ENCODE assay signal across 34 cellular contexts in genomic region chr5:97931829-97932228, GRCh38.
"Had no signal": no experiment of that assay in that cellular context is flagged by ENCODE, and none has a peak within 500 bp of the region (broad histone marks: within the 10 kb centered on the region; RNA-seq: fewer than 3 reads in every experiment).

No MANE protein-coding gene starts in this region.

- H3K9ac ChIP-seq: KMS-11 had no signal

- H3K4me3 ChIP-seq: MG63 had no signal

- DNase-seq: Karpas-422, Kasumi-1, MG63, MM.1S, MV-4-11, NCI-H1048, NCI-H1092, NCI-H1092 treated with DMSO at 0.1 percent for 48 hours, NCI-H1105, NCI-H1105 treated with DMSO at 0.1 percent for 48 hours, NCI-H1417, NCI-H1417 treated with DMSO at 0.1 percent for 48 hours, NCI-H1436, NCI-H1436 treated with DMSO at 0.1 percent for 48 hours, NCI-H146, NCI-H1694, NCI-H1694 treated with DMSO at 0.1 percent for 48 hours, NCI-H187, NCI-H187 treated with DMSO at 0.1 percent for 48 hours, NCI-H1930, NCI-H2029, NCI-H2029 treated with DMSO at 0.1 percent for 48 hours, NCI-H2081, NCI-H2081 treated with DMSO at 0.1 percent for 48 hours, NCI-H2107, NCI-H2171, NCI-H2171 treated with DMSO at 0.1 percent for 48 hours, NCI-H2227 treated with DMSO at 0.1 percent for 48 hours, NCI-H226, NCI-H345, NCI-H446, NCI-H446 treated with DMSO at 0.1 percent for 48 hours, NCI-H510A had no signal

- H3K27me3 ChIP-seq: MG63 had no signal

- H3K27ac ChIP-seq: KMS-11 had no signal

- H3K4me2 ChIP-seq: KMS-11 had no signal

- H3K36me3 ChIP-seq: MG63 had no signal

- H3K9me3 ChIP-seq: MG63 had no signal
